Comparison of ENCODE assay signal across 14 cellular contexts in the genomic region with DNA sequence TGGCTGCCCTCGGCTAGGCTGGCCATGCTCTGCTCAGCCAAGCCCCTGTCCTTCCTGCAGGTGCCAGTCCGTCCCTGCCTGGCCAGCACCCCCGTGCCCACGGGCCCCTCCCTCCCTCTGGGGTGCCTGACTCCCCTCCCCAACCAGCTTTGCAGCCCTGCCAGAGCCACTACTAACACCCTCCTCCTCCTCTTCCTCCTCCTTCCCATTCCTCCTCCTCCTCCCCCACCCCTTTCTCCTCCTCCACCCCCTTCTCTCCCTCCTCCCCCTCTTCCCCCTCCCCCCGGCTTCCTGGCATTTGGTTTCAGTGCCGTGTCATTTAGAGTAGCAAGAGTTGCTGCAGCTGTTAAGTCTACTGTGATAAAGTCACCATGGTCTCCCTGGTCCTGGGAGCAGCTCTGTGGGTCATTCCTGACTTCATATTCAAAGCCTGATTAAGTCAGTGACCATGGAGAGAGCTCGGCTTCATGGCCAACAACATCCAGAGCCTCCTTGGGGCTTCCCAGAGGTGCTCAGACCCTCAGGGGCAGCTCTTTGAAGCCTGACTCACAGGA.
DNase-seq lines count a peak whose midpoint lies in the region; ATAC-seq and TF ChIP-seq lines count a peak whose summit lies in the region.
"Had no signal": no experiment of that assay in that cellular context is flagged by ENCODE, and none has a peak within 500 bp of the region (broad histone marks: within the 10 kb centered on the region; RNA-seq: fewer than 3 reads in every experiment).

No MANE protein-coding gene starts in this region.

- no peaks in the 10 kb centered on the region for H3K4me1 Mint-ChIP-seq in activated naive CD8-positive, alpha-beta T cell treated with anti-CD3 and anti-CD28 coated beads, Interleukin-2, amount 50 U/mL, for 24 hours
- no peaks in the 10 kb centered on the region for H3K4me1 Mint-ChIP-seq in activated T-cell treated with anti-CD3 and anti-CD28 coated beads, Interleukin-2, amount 50 U/mL, for 24 hours (ENCODE audit: low read depth)
- H3K4me1 Mint-ChIP-seq in effector memory CD8-positive, alpha-beta T cell (ENCODE audit: low read depth in 2 of 2): no peaks in the 10 kb centered on the region

- no peaks in the 10 kb centered on the region for H3K36me3 Mint-ChIP-seq in activated naive CD8-positive, alpha-beta T cell treated with anti-CD3 and anti-CD28 coated beads, Interleukin-2, amount 50 U/mL, for 24 hours (ENCODE audit: low read depth)
- no peaks in the 10 kb centered on the region for H3K36me3 Mint-ChIP-seq in activated T-cell treated with anti-CD3 and anti-CD28 coated beads, Interleukin-2, amount 50 U/mL, for 24 hours (ENCODE audit: low read depth)
- no peaks in the 10 kb centered on the region for H3K36me3 Mint-ChIP-seq in effector memory CD8-positive, alpha-beta T cell (ENCODE audit: insufficient read depth)

- H3K27ac ChIP-seq in HUES64 (ENCODE audit: low read depth, low read length) (peak overlapping the region; percentile 67; the same call in 1 of the 2 replicates), RWPE1 (peak overlapping the region; percentile 88)
- H3K27ac ChIP-seq: PC-9, thoracic aorta had no signal

- H3K27me3 Mint-ChIP-seq in activated naive CD8-positive, alpha-beta T cell treated with anti-CD3 and anti-CD28 coated beads, Interleukin-2, amount 50 U/mL, for 24 hours: no peaks in the 10 kb centered on the region
- no peaks in the 10 kb centered on the region for H3K27me3 Mint-ChIP-seq in activated T-cell treated with anti-CD3 and anti-CD28 coated beads, Interleukin-2, amount 50 U/mL, for 24 hours
- H3K27me3 Mint-ChIP-seq in effector memory CD8-positive, alpha-beta T cell: peaks cover 5 to 40% of the 10 kb centered on the region in 2 donors

- 14% methylated on average over 7 of the region's 7 CpGs for WGBS in HUES64

- H3K4me1 ChIP-seq in HUES64 (ENCODE audit: insufficient read depth, low read length): peaks cover 50% of the 10 kb centered on the region

- peak; percentile 64 for ATAC-seq in left ventricle myocardium superior
- peak; percentile 43 for ATAC-seq in sciatic nerve
- ATAC-seq in activated naive CD8-positive, alpha-beta T cell treated with anti-CD3 and anti-CD28 coated beads, Interleukin-2, amount 50 U/mL, for 24 hours: no peak
- ATAC-seq in effector memory CD8-positive, alpha-beta T cell (replicated peaks): no peak

- H3K36me3 ChIP-seq in HUES64 (ENCODE audit: insufficient read depth, low read length): no peaks in the 10 kb centered on the region
- H3K36me3 ChIP-seq: thoracic aorta had no signal

- no peak overlapping the region for H3K27ac Mint-ChIP-seq in activated naive CD8-positive, alpha-beta T cell treated with anti-CD3 and anti-CD28 coated beads, Interleukin-2, amount 50 U/mL, for 24 hours
- no peak overlapping the region for H3K27ac Mint-ChIP-seq in activated T-cell treated with anti-CD3 and anti-CD28 coated beads, Interleukin-2, amount 50 U/mL, for 24 hours
- H3K27ac Mint-ChIP-seq in effector memory CD8-positive, alpha-beta T cell: no peak overlapping the region

- POLR2A ChIA-PET in RWPE1 (lab: Yijun Ruan, JAX; ENCODE audit: low non-redundant PET): no interaction called here

- intact Hi-C loops in left ventricle myocardium superior (cut with micrococcal nuclease) (no loop called here), sciatic nerve (cut with DNase I) (no loop called here)

- CTCF ChIA-PET in RWPE1 (lab: Yijun Ruan, JAX): no interaction called here

- DNase-seq in RWPE1 (ENCODE audit: low spot score): no peak
- DNase-seq in left ventricle myocardium superior: no peak
- DNase-seq in sciatic nerve (ENCODE audit: low spot score): no peak
- DNase-seq in HT-29 (ENCODE audit: low spot score): no peak
- DNase-seq in activated naive CD8-positive, alpha-beta T cell treated with anti-CD3 and anti-CD28 coated beads, Interleukin-2, amount 50 U/mL, for 24 hours: no peak
- no peak for DNase-seq in activated T-cell treated with anti-CD3 and anti-CD28 coated beads, Interleukin-2, amount 50 U/mL, for 24 hours
- no peak for DNase-seq in effector memory CD8-positive, alpha-beta T cell
- DNase-seq: activated CD4-positive, CD25-positive, alpha-beta regulatory T cell treated with anti-CD3 and anti-CD28 coated beads, Interleukin-2, amount 50 U/mL, for 72 hours; activated naive CD4-positive, alpha-beta T cell; Karpas-422; PC-9; stimulated activated CD4-positive, alpha-beta T cell treated with anti-CD3 and anti-CD28 coated beads, Interleukin-2, amount 100 ng/mL, for 24 hours had no signal

- no peak overlapping the region for H3K9ac ChIP-seq in HUES64 (ENCODE audit: low read depth, low read length)

- no peaks in the 10 kb centered on the region for H3K9me3 ChIP-seq in HUES64 (ENCODE audit: insufficient read depth, low read depth, low read length)
- H3K9me3 ChIP-seq: thoracic aorta had no signal

- no peaks in the 10 kb centered on the region for H3K27me3 ChIP-seq in HUES64 (ENCODE audit: insufficient read depth, low read length)

- no peaks in the 10 kb centered on the region for H3K9me3 Mint-ChIP-seq in activated naive CD8-positive, alpha-beta T cell treated with anti-CD3 and anti-CD28 coated beads, Interleukin-2, amount 50 U/mL, for 24 hours
- H3K9me3 Mint-ChIP-seq in activated T-cell treated with anti-CD3 and anti-CD28 coated beads, Interleukin-2, amount 50 U/mL, for 24 hours: no peaks in the 10 kb centered on the region
- H3K9me3 Mint-ChIP-seq in effector memory CD8-positive, alpha-beta T cell: no peaks in the 10 kb centered on the region

- TF ChIP-seq CTCF in RWPE1 (conservative IDR thresholded peaks at IDR 0.05; ENCODE audit: low read depth): no peak

- no peak overlapping the region for H3K4me3 ChIP-seq in HUES64 (ENCODE audit: low read length)
- H3K4me3 ChIP-seq: PC-9, thoracic aorta had no signal

- H3K4me3 Mint-ChIP-seq in activated naive CD8-positive, alpha-beta T cell treated with anti-CD3 and anti-CD28 coated beads, Interleukin-2, amount 50 U/mL, for 24 hours: no peak overlapping the region
- no peak overlapping the region for H3K4me3 Mint-ChIP-seq in activated T-cell treated with anti-CD3 and anti-CD28 coated beads, Interleukin-2, amount 50 U/mL, for 24 hours
- H3K4me3 Mint-ChIP-seq in effector memory CD8-positive, alpha-beta T cell: no peak overlapping the region

Comparison
In these comparisons a context has a peak if more than half of its experiments do, and no peak if none do; other contexts are left out.
1. ATAC-seq: peak in left ventricle myocardium superior (single experiment) and sciatic nerve (single experiment); none in activated naive CD8-positive, alpha-beta T cell treated with anti-CD3 and anti-CD28 coated beads, Interleukin-2, amount 50 U/mL, for 24 hours (single experiment) and effector memory CD8-positive, alpha-beta T cell (single experiment).